15 cellular contexts compared by ENCODE assay signal in the genomic region with DNA sequence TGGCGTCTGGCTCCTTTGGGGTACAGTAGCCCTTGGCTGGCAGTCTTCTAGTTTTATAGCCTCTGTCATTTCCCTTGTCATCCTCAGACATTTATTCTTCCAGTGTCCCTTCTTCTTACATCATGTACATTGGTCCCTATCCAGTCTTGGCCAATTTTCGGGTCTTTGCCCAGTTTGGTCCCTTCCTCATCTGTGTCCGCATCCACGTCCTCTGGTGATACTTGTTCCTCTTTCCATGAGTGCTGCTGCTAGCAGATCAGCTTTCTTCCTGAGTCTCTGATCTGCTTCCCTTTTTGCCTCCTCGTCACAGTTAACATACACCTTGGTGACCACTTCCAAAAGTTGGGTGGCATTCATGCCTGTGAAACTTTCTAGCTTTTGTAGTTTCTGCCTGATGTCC.
A peak's percentile ranks its signal among the peaks of the same experiment; 100 is the strongest.
DNase-seq lines count a peak whose midpoint lies in the region; FAIRE-seq and TF ChIP-seq lines count a peak whose summit lies in the region.
"Had no signal": no experiment of that assay in that cellular context is flagged by ENCODE, and none has a peak within 500 bp of the region (broad histone marks: within the 10 kb centered on the region; RNA-seq: fewer than 3 reads in every experiment).

No MANE protein-coding gene starts in this region.

- no peak overlapping the region for H2AFZ ChIP-seq in H1 (ENCODE audit: low read length)

- no peak for TF ChIP-seq RAD21 in H1 (IDR thresholded peaks at IDR 0.05 in 1 of 2, conservative IDR thresholded peaks at IDR 0.05 in 1 of 2; ENCODE audit: low read depth in 2 of 2, low read length in 2 of 2)

- H2BK20ac ChIP-seq in H1 (ENCODE audit: low read length): peak overlapping the region; percentile 92

- CTCF ChIA-PET in H1 (lab: Charles Lee; ENCODE audit: partially characterized antibody): interaction anchor here (0.6 to 2.5 kb wide), 7 partner anchors 8 to 180 kb away, joined by 3 to 12 read pairs (median 4); no protein-coding TSS in a partner anchor

- H3K79me2 ChIP-seq in H1 (ENCODE audit: control insufficient read depth in 1 of 2, insufficient read depth in 2 of 2, low read length in 2 of 2): no peaks in the 10 kb centered on the region

- H3K23me2 ChIP-seq in H1 (ENCODE audit: low read depth, low read length): no peaks in the 10 kb centered on the region

- no peak for TF ChIP-seq EP300 in H1 (IDR thresholded peaks at IDR 0.05; ENCODE audit: borderline replicate concordance in 1 of 2, low read depth in 2 of 2, low read length in 2 of 2)

- H3K79me1 ChIP-seq in H1 (ENCODE audit: low read depth, low read length): no peaks in the 10 kb centered on the region

- H3K9me3 ChIP-seq in H1 (ENCODE audit: insufficient read depth in 2 of 2, low read depth in 1 of 2, low read length in 1 of 2): peaks cover 21 to 22% of the 10 kb centered on the region in 2 experiments

- peak overlapping the region; percentile 71; the same call in 1 of the 2 replicates for H2BK5ac ChIP-seq in H1 (ENCODE audit: low read depth, low read length)

- H4K91ac ChIP-seq in H1 (replicated peaks; ENCODE audit: insufficient read length, low read length): peak overlapping the region; percentile 92

- H2AK5ac ChIP-seq in H1 (ENCODE audit: low read depth, low read length): no peak overlapping the region

- H3K9ac ChIP-seq in H1 (replicated peaks in 1 of 4; ENCODE audit: extremely low read depth in 1 of 4, low read depth in 3 of 4, low read length in 3 of 4): no peak overlapping the region; a peak in 1 of 7 replicates

- peak overlapping the region; percentile 62 for H2BK120ac ChIP-seq in H1 (replicated peaks; ENCODE audit: low read depth, low read length)

- no peak overlapping the region for H3K4ac ChIP-seq in H1 (replicated peaks; ENCODE audit: insufficient read length, low read depth, low read length)

- H3K23ac ChIP-seq in H1 (ENCODE audit: insufficient read length): no peak overlapping the region

- no peak overlapping the region for H4K5ac ChIP-seq in H1 (ENCODE audit: insufficient read length, low read depth, low read length)

- peaks cover 0 to 15% (median 9%) of the 10 kb centered on the region in 4 experiments; a peak in 4 of 7 replicates for H3K4me1 ChIP-seq in H1 (replicated peaks in 1 of 4; ENCODE audit: control insufficient read depth in 3 of 4, insufficient read depth in 4 of 4, low read length in 3 of 4)

- H3K14ac ChIP-seq in H1 (ENCODE audit: insufficient read length): no peak overlapping the region

- FAIRE-seq in H1 (lab: Jason Lieb, UNC): no peak
- FAIRE-seq: kidney, urothelium cell line had no signal

- H3K4me2 ChIP-seq in H1 (ENCODE audit: insufficient read depth in 1 of 2, low read depth in 2 of 2, low read length in 2 of 2): no peak overlapping the region

- WGBS in H1 (ENCODE audit: extremely low coverage in 1 of 2, insufficient coverage in 1 of 2, insufficient read length in 1 of 2, insufficient replicate concordance in 2 of 2, low coverage in 1 of 2, low lambda C conversion rate in 2 of 2, missing lambda C conversion rate in 1 of 2), 2 experiments: 93% methylated on average over 5 of the region's 5 CpGs; no CpG with 5 or more reads in 1 of the 2 experiments

- H4K8ac ChIP-seq in H1 (ENCODE audit: extremely low read depth, insufficient read depth, low read length): no peak overlapping the region

- no peak for TF ChIP-seq CTCF in NB4 (IDR thresholded peaks at IDR 0.05; ENCODE audit: low read depth, low read length)
- TF ChIP-seq CTCF in H1 (IDR thresholded peaks at IDR 0.05; ENCODE audit: control extremely low read depth in 1 of 3, insufficient read depth in 1 of 3, low read depth in 1 of 3, low read length in 3 of 3): no peak

- peak; percentile 55 for DNase-seq in GDM1 (lab: John Stamatoyannopoulos, UW)
- DNase-seq in NB4 (ENCODE audit: low read depth): peak; percentile 35
- DNase-seq in H1 (ENCODE audit: low read depth in 1 of 2, low spot score in 2 of 2): no peak
- DNase-seq in pons (ENCODE audit: low spot score): peak; percentile 54
- DNase-seq in cerebellar nuclear complex (lab: John Stamatoyannopoulos, UW): no peak
- DNase-seq in mesenteric fat pad (ENCODE audit: low spot score): no peak
- DNase-seq in activated CD8-positive, alpha-beta memory T cell treated with anti-CD3 and anti-CD28 coated beads, Interleukin-2, amount 50 U/mL, for 4 hours: no peak
- DNase-seq in stimulated activated CD4-positive, alpha-beta T cell treated with anti-CD3 and anti-CD28 coated beads, Interleukin-12 subunit alpha, Interleukin-12 subunit beta, amount 100 ng/mL, for 4 hours: no peak
- DNase-seq: activated CD4-positive, alpha-beta T cell treated with anti-CD3 and anti-CD28 coated beads, Interleukin-2, amount 50 U/mL, for 48 hours; kidney; NCI-H1092 treated with DMSO at 0.1 percent for 48 hours; NCI-H2171 treated with DMSO at 0.1 percent for 48 hours; SHP77; T-helper 9 cell had no signal

- H2BK12ac ChIP-seq in H1 (ENCODE audit: low read depth, low read length): peak overlapping the region; percentile 85; the same call in 1 of the 2 replicates

- no peaks in the 10 kb centered on the region for H4K20me1 ChIP-seq in H1 (replicated peaks in 1 of 2; ENCODE audit: control insufficient read depth in 1 of 2, insufficient read depth in 2 of 2, low read length in 2 of 2)

- H3K4me3 ChIP-seq in NB4 (ENCODE audit: low read depth, low read length): no peak overlapping the region
- no peak overlapping the region for H3K4me3 ChIP-seq in H1 (ENCODE audit: extremely low read depth in 1 of 4, insufficient read depth in 2 of 4, low read depth in 3 of 4, low read length in 4 of 4)

- H3K56ac ChIP-seq in H1 (replicated peaks; ENCODE audit: insufficient read length, low read depth, low read length): no peak overlapping the region

- no peak overlapping the region for H3K27ac ChIP-seq in H1 (ENCODE audit: low read depth, low read length)

- TF ChIP-seq POLR2A in NB4 (IDR thresholded peaks at IDR 0.05; ENCODE audit: extremely low read depth, insufficient read length) (no peak), H1 (IDR thresholded peaks at IDR 0.05; ENCODE audit: control extremely low read depth in 1 of 2, low read depth in 2 of 2, low read length in 2 of 2) (no peak)

- POLR2A ChIA-PET in H1 (lab: Charles Lee; ENCODE audit: partially characterized antibody): no interaction called here

- H3K36me3 ChIP-seq in H1 (ENCODE audit: control insufficient read depth in 2 of 4, insufficient read depth in 4 of 4, low read length in 3 of 4): peaks cover 0 to 8% (median 2%) of the 10 kb centered on the region in 4 experiments; a peak in 3 of 8 replicates

- peak overlapping the region; percentile 89; the same call in 1 of the 2 replicates for H2BK15ac ChIP-seq in H1 (ENCODE audit: low read length)

- peak overlapping the region; percentile 88 for H3K18ac ChIP-seq in H1 (ENCODE audit: extremely low read depth, low read length)

- no peaks in the 10 kb centered on the region for H3K27me3 ChIP-seq in H1 (replicated peaks in 1 of 4; ENCODE audit: control insufficient read depth in 3 of 4, extremely low read depth in 1 of 4, insufficient read depth in 3 of 4, low read length in 3 of 4)

TF ChIP-seq in H1, 55 proteins besides CTCF, POLR2A, EP300 and RAD21:
- TF ChIP-seq KDM5A (IDR thresholded peaks at IDR 0.05; ENCODE audit: low read length) (no peak), BACH1 (IDR thresholded peaks at IDR 0.05; ENCODE audit: low read length) (no peak), KDM4A (IDR thresholded peaks at IDR 0.05; ENCODE audit: low read depth, low read length, severe bottlenecking) (no peak), RFX5 (IDR thresholded peaks at IDR 0.05; ENCODE audit: borderline replicate concordance, low read depth, low read length) (no peak), RNF2 (IDR thresholded peaks at IDR 0.05; ENCODE audit: borderline replicate concordance, low read depth, low read length, missing control alignments, poor library complexity, severe bottlenecking) (no peak), SP1 (IDR thresholded peaks at IDR 0.05; ENCODE audit: low read depth, low read length) (no peak)

Comparison
In these comparisons a context has a peak if more than half of its experiments do, and no peak if none do; other contexts are left out.
1. DNase-seq: peak in GDM1 (single experiment), NB4 (single experiment) and pons (single experiment); none in H1 (0 of 2), cerebellar nuclear complex (0 of 2), mesenteric fat pad (single experiment), activated CD8-positive, alpha-beta memory T cell treated with anti-CD3 and anti-CD28 coated beads, Interleukin-2, amount 50 U/mL, for 4 hours (single experiment) and stimulated activated CD4-positive, alpha-beta T cell treated with anti-CD3 and anti-CD28 coated beads, Interleukin-12 subunit alpha, Interleukin-12 subunit beta, amount 100 ng/mL, for 4 hours (single experiment).